ENCODE assay signal across 22 cellular contexts in the genomic region with DNA sequence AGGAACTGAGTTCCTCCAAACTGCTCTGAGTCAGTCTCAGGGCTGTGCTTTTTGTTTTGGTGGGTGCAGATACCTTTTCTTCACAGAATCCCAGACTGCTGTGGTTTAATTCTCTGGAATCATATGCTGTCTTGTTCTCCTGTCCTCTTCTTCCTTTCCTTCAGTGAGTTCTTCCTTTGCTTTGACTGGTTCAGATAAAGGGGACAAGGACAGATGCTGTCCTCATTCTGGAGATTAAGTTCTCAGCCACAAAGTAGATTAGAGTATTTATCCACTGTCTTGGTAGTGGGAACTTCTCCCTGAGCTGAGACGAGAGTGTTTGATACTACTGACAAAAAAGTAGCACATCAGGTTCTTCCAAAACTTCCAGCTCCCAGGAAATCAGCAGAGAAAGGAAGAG. TPM values are rescaled to one million over a fixed set of nuclear protein-coding genes. Genes with fewer than 3 reads are reported as not detected.
A peak's percentile ranks its signal among the peaks of the same experiment; 100 is the strongest.
DNase-seq lines count a peak whose midpoint lies in the region; ATAC-seq and TF ChIP-seq lines count a peak whose summit lies in the region.
"Had no signal": no experiment of that assay in that cellular context is flagged by ENCODE, and none has a peak within 500 bp of the region (broad histone marks: within the 10 kb centered on the region; RNA-seq: fewer than 3 reads in every experiment).

No MANE protein-coding gene starts in this region.

- DNase-seq in stimulated activated naive CD8-positive, alpha-beta T cell treated with anti-CD3 and anti-CD28 coated beads, Interleukin-15, Interleukin-2, amounts not matched to agents 100 U/mL and 50 U/mL, for 24 hours = no peak
- no peak for DNase-seq in T-helper 17 cell
- no peak for DNase-seq in HFFc6
- DNase-seq in nucleus accumbens (lab: John Stamatoyannopoulos, UW) = no peak
- no peak for DNase-seq in left lung
- DNase-seq: activated gamma-delta T cell; anterior cingulate cortex; CD8-positive, alpha-beta T cell; DND-41; NCI-H146; NCI-H524 treated with DMSO at 0.1 percent for 48 hours; occipital lobe; RPMI8226; stimulated activated CD4-positive, alpha-beta T cell treated with anti-CD3 and anti-CD28 coated beads, Interleukin-4, amount 100 ng/mL, for 1 hour; stimulated activated naive CD4-positive, alpha-beta T cell treated with Interleukin-2 at 50 U/mL for 16 hours; tibial artery had no signal

- H3K4me3 ChIP-seq in esophagus (ENCODE audit: low read depth in 1 of 2, low read length in 2 of 2) (peak overlapping the region in 1 of 2 donors; percentile 8), left lung (no peak overlapping the region)
- H3K4me3 ChIP-seq: lung, SK-N-MC, tibial artery had no signal

- H3K27me3 Mint-ChIP-seq in stimulated activated naive CD8-positive, alpha-beta T cell treated with anti-CD3 and anti-CD28 coated beads, Interleukin-15, Interleukin-2, amounts not matched to agents 100 ng/mL and 50 ng/mL, for 24 hours = no peaks in the 10 kb centered on the region
- H3K27me3 Mint-ChIP-seq in T-helper 17 cell (no peaks in the 10 kb centered on the region), HFFc6 (ENCODE audit: insufficient read depth) (no peaks in the 10 kb centered on the region)

- peaks cover 46% of the 10 kb centered on the region for H3K4me1 Mint-ChIP-seq in stimulated activated naive CD8-positive, alpha-beta T cell treated with anti-CD3 and anti-CD28 coated beads, Interleukin-15, Interleukin-2, amounts not matched to agents 100 ng/mL and 50 ng/mL, for 24 hours (ENCODE audit: low read depth)
- peaks cover 44% of the 10 kb centered on the region for H3K4me1 Mint-ChIP-seq in T-helper 17 cell
- H3K4me1 Mint-ChIP-seq in HFFc6 (ENCODE audit: low read depth) = peaks cover 37% of the 10 kb centered on the region

- peak overlapping the region; percentile 13 for H3K27ac Mint-ChIP-seq in stimulated activated naive CD8-positive, alpha-beta T cell treated with anti-CD3 and anti-CD28 coated beads, Interleukin-15, Interleukin-2, amounts not matched to agents 100 ng/mL and 50 ng/mL, for 24 hours
- H3K27ac Mint-ChIP-seq in T-helper 17 cell = peak overlapping the region; percentile 90
- no peak overlapping the region for H3K27ac Mint-ChIP-seq in HFFc6

- H3K27ac ChIP-seq in esophagus (ENCODE audit: low read depth in 2 of 2, low read length in 1 of 2) (peak overlapping the region; percentile 83 to 87), left lung (no peak overlapping the region)
- H3K27ac ChIP-seq: KMS-11, SK-N-MC, tibial artery had no signal

- peaks cover 5% of the 10 kb centered on the region in 2 donors for H3K36me3 ChIP-seq in esophagus (ENCODE audit: control insufficient read depth in 2 of 2, insufficient read depth in 2 of 2, low read length in 1 of 2)
- peaks cover 0 to 95% of the 10 kb centered on the region in 2 donors for H3K36me3 ChIP-seq in left lung

- peaks cover 53% of the 10 kb centered on the region for H3K36me3 Mint-ChIP-seq in stimulated activated naive CD8-positive, alpha-beta T cell treated with anti-CD3 and anti-CD28 coated beads, Interleukin-15, Interleukin-2, amounts not matched to agents 100 ng/mL and 50 ng/mL, for 24 hours (ENCODE audit: low read depth)
- H3K36me3 Mint-ChIP-seq in T-helper 17 cell (ENCODE audit: low read depth) (peaks cover 10% of the 10 kb centered on the region), HFFc6 (ENCODE audit: low read depth) (peaks cover 19% of the 10 kb centered on the region)

- peaks cover 0 to 5% of the 10 kb centered on the region in 2 donors for H3K4me1 ChIP-seq in esophagus (ENCODE audit: control insufficient read depth in 2 of 2, insufficient read depth in 2 of 2, low read length in 1 of 2)
- peaks cover 0 to 10% of the 10 kb centered on the region in 2 donors for H3K4me1 ChIP-seq in left lung

- TF ChIP-seq CTCF in HFFc6 (IDR thresholded peaks at IDR 0.05) = no peak
- no peak for TF ChIP-seq CTCF in left lung (IDR thresholded peaks at IDR 0.05)

- no peaks in the 10 kb centered on the region for H3K9me3 Mint-ChIP-seq in stimulated activated naive CD8-positive, alpha-beta T cell treated with anti-CD3 and anti-CD28 coated beads, Interleukin-15, Interleukin-2, amounts not matched to agents 100 ng/mL and 50 ng/mL, for 24 hours
- H3K9me3 Mint-ChIP-seq in HFFc6 = no peaks in the 10 kb centered on the region
- H3K9me3 Mint-ChIP-seq: CD8-positive, alpha-beta T cell had no signal

- ATAC-seq in stimulated activated naive CD8-positive, alpha-beta T cell treated with anti-CD3 and anti-CD28 coated beads, Interleukin-15, Interleukin-2, amounts not matched to agents 100 U/mL and 50 U/mL, for 24 hours = no peak
- ATAC-seq in T-helper 17 cell (no peak), left lung (no peak)
- ATAC-seq: CD8-positive, alpha-beta T cell had no signal

- 42 to 61% methylated on average over 1 of the region's 1 CpG for WGBS in esophagus, 2 donors

- H3K27me3 ChIP-seq in esophagus (ENCODE audit: control insufficient read depth in 1 of 2, insufficient read depth in 2 of 2, low read length in 2 of 2) = no peaks in the 10 kb centered on the region
- no peaks in the 10 kb centered on the region for H3K27me3 ChIP-seq in left lung
- H3K27me3 ChIP-seq: tibial artery had no signal

- intact Hi-C loops in left lung (cut with DNase I) = no loop called here

- no peaks in the 10 kb centered on the region for H3K9me3 ChIP-seq in T-helper 17 cell (ENCODE audit: control insufficient read depth, low read length, poor library complexity, severe bottlenecking)
- no peaks in the 10 kb centered on the region for H3K9me3 ChIP-seq in esophagus (ENCODE audit: control insufficient read depth in 2 of 2, insufficient read depth in 1 of 2, low read depth in 1 of 2, low read length in 1 of 2)
- no peaks in the 10 kb centered on the region for H3K9me3 ChIP-seq in left lung
- H3K9me3 ChIP-seq: tibial artery had no signal

- no peak overlapping the region for H3K4me3 Mint-ChIP-seq in stimulated activated naive CD8-positive, alpha-beta T cell treated with anti-CD3 and anti-CD28 coated beads, Interleukin-15, Interleukin-2, amounts not matched to agents 100 ng/mL and 50 ng/mL, for 24 hours
- H3K4me3 Mint-ChIP-seq in T-helper 17 cell = no peak overlapping the region
- H3K4me3 Mint-ChIP-seq in HFFc6 = no peak overlapping the region
- H3K4me3 Mint-ChIP-seq: CD8-positive, alpha-beta T cell had no signal

RNA-seq across cellular contexts. Expression of a gene that starts 13.3 kb away (rescaled TPM):
- 10 to 100 TPM; 51.9 to 55.6 TPM for total RNA-seq in T-helper 17 cell
- polyA plus RNA-seq in esophagus = 10 to 100 TPM; 57.4 to 59.7 TPM
- 10 to 100 TPM; 67.5 to 82.1 (median 74.1) TPM for total RNA-seq in HFFc6 (2021; fragmentation: NEBNext Ultra II Directional; extraction: Animal tissue kit (Norgen Biotek cat#: 25700))
- 10 to 100 TPM; 69.9 to 83.6 TPM for total RNA-seq in left lung

RNA-seq across cellular contexts. Expression of a gene that starts 23.6 kb away (rescaled TPM):
- total RNA-seq in T-helper 17 cell (10 to 100 TPM; 11.7 to 22.7 TPM), left lung (10 to 100 TPM; 10.1 to 13.1 TPM)
- polyA plus RNA-seq in esophagus = 10 to 100 TPM in 1 of 2 donors, 1 to 10 TPM in 1; 4.4 to 11.4 TPM
- 10 to 100 TPM; 13.0 to 17.1 (median 15.6) TPM for total RNA-seq in HFFc6 (2021; fragmentation: NEBNext Ultra II Directional; extraction: Animal tissue kit (Norgen Biotek cat#: 25700))

RNA-seq across cellular contexts. Expression of a gene that starts 30.8 kb away (rescaled TPM):
- total RNA-seq in T-helper 17 cell = 10 to 100 TPM; 16.6 to 18.1 TPM
- polyA plus RNA-seq in esophagus = 10 to 100 TPM in 1 of 2 donors, 1 to 10 TPM in 1; 6.2 to 11.9 TPM
- 10 to 100 TPM; 19.1 to 22.4 (median 21.8) TPM for total RNA-seq in HFFc6 (2021; fragmentation: NEBNext Ultra II Directional; extraction: Animal tissue kit (Norgen Biotek cat#: 25700))
- total RNA-seq in left lung = 10 to 100 TPM; 11.0 to 11.8 TPM

RNA-seq across cellular contexts. Expression of a gene that starts 31.2 kb away (rescaled TPM):
- 10 to 100 TPM; 38.3 to 44.0 TPM for total RNA-seq in T-helper 17 cell
- 10 to 100 TPM; 37.1 to 68.9 TPM for polyA plus RNA-seq in esophagus
- 100 to 1,000 TPM in 2 of 6 experiments, 10 to 100 TPM in 4; 89.9 to 113 (median 97.2) TPM for total RNA-seq in HFFc6 (2021; fragmentation: NEBNext Ultra II Directional; extraction: Animal tissue kit (Norgen Biotek cat#: 25700))
- total RNA-seq in left lung = 10 to 100 TPM; 67.7 to 88.3 TPM

RNA-seq across cellular contexts. Expression of a gene that starts 31.5 kb away (rescaled TPM):
- total RNA-seq in T-helper 17 cell (1 to 10 TPM; 1.2 to 1.8 TPM), left lung (1 to 10 TPM; 1.2 to 2.3 TPM)
- polyA plus RNA-seq in esophagus = under 1 TPM; 0.35 to 0.39 TPM
- total RNA-seq in HFFc6 (2021; fragmentation: NEBNext Ultra II Directional; extraction: Animal tissue kit (Norgen Biotek cat#: 25700)) = under 1 TPM in 5 of 6 experiments, not detected in 1; 0.14 to 0.48 (median 0.28) TPM
- total RNA-seq: kidney epithelial cell had no signal

Comparison
In these comparisons a context has a peak if more than half of its experiments do, and no peak if none do; other contexts are left out.
1. H3K27ac ChIP-seq: peak in esophagus (2 of 2); none in left lung (0 of 2).